Comparison of ENCODE assay signal across 14 cellular contexts in genomic region chr17:16288860-16289571, GRCh38.
DNase-seq lines count a peak whose midpoint lies in the region; ATAC-seq lines count a peak whose summit lies in the region.
"Had no signal": no experiment of that assay in that cellular context is flagged by ENCODE, and none has a peak within 500 bp of the region (broad histone marks: within the 10 kb centered on the region; RNA-seq: fewer than 3 reads in every experiment).

No MANE protein-coding gene starts in this region.

- no peak overlapping the region for H2AFZ ChIP-seq in Karpas-422 (ENCODE audit: low read length)
- H2AFZ ChIP-seq: neural progenitor cell had no signal

- H3K27me3 Mint-ChIP-seq in CD4-positive, alpha-beta memory T cell, result no peaks in the 10 kb centered on the region
- no peaks in the 10 kb centered on the region for H3K27me3 Mint-ChIP-seq in naive B cell

- DNase-seq in CD4-positive, alpha-beta memory T cell, result no peak
- DNase-seq in Karpas-422 (peak; percentile 55), naive B cell (peak; percentile 27), NCI-H446 (lab: John Stamatoyannopoulos, UW) (no peak), left cardiac atrium (no peak)
- DNase-seq in activated CD4-positive, CD25-positive, alpha-beta regulatory T cell (lab: John Stamatoyannopoulos, UW), result no peak
- DNase-seq: activated CD4-positive, alpha-beta T cell treated with anti-CD3 and anti-CD28 coated beads, Interleukin-2, amount 50 U/mL, for 48 hours; body of pancreas; DMS 273 treated with DMSO at 0.1 percent for 48 hours; esophagus squamous epithelium; NCI-H187 treated with DMSO at 0.1 percent for 48 hours had no signal

- H3K27me3 ChIP-seq in CD4-positive, alpha-beta memory T cell (ENCODE audit: insufficient read depth, low read length), result no peaks in the 10 kb centered on the region
- no peaks in the 10 kb centered on the region for H3K27me3 ChIP-seq in Karpas-422 (ENCODE audit: low read length)
- H3K27me3 ChIP-seq: body of pancreas, esophagus squamous epithelium, neural progenitor cell had no signal

- CTCF ChIA-PET in CD4-positive, alpha-beta memory T cell (lab: Charles Lee; ENCODE audit: partially characterized antibody), result interaction anchor here (0.5 to 4.5 kb wide), 5 partner anchors 13 to 75 kb away, joined by 3 to 19 read pairs (median 4); partner anchors contain the start of genes NCOR1 and PIGL

- H3K4me1 Mint-ChIP-seq in CD4-positive, alpha-beta memory T cell, result peaks cover 43 to 62% (median 51%) of the 10 kb centered on the region in 4 donors
- peaks cover 48 to 71% (median 61%) of the 10 kb centered on the region in 3 donors for H3K4me1 Mint-ChIP-seq in naive B cell

- H3K9me3 Mint-ChIP-seq in CD4-positive, alpha-beta memory T cell, result no peaks in the 10 kb centered on the region
- H3K9me3 Mint-ChIP-seq in naive B cell, result no peaks in the 10 kb centered on the region
- H3K9me3 Mint-ChIP-seq: neural progenitor cell had no signal

- peaks cover 4 to 13% of the 10 kb centered on the region in 2 donors for H3K36me3 Mint-ChIP-seq in CD4-positive, alpha-beta memory T cell
- H3K36me3 Mint-ChIP-seq in naive B cell, result no peaks in the 10 kb centered on the region

- no peaks in the 10 kb centered on the region for H4K20me1 ChIP-seq in Karpas-422 (ENCODE audit: insufficient read depth, low read depth, low read length)

- peak overlapping the region; percentile 76 to 99 (median 90) for H3K27ac Mint-ChIP-seq in CD4-positive, alpha-beta memory T cell
- H3K27ac Mint-ChIP-seq in naive B cell, result peak overlapping the region; percentile 40 to 95 (median 80)
- H3K27ac Mint-ChIP-seq: neural progenitor cell had no signal

- POLR2A ChIA-PET in CD4-positive, alpha-beta memory T cell (lab: Charles Lee; ENCODE audit: partially characterized antibody), result interaction anchor here (1.0 to 4.3 kb wide), 3 partner anchors 21 to 91 kb away, joined by 3 to 53 read pairs (median 3); partner anchors contain the start of genes NCOR1 and PIGL

- peak overlapping the region in 5 of 8 donors; percentile 3 to 64 (median 25) for H3K4me3 Mint-ChIP-seq in CD4-positive, alpha-beta memory T cell
- peak overlapping the region; percentile 42 to 91 (median 78) for H3K4me3 Mint-ChIP-seq in naive B cell
- H3K4me3 Mint-ChIP-seq: neural progenitor cell had no signal

- intact Hi-C loops in CD4-positive, alpha-beta memory T cell (cut with micrococcal nuclease), result loop anchor here (5.0 kb wide), 1 partner anchor 63 kb away; the partner anchor contains the start of gene CENPV
- intact Hi-C loops in left cardiac atrium (cut with DNase I), result no loop called here

- H3K4me1 ChIP-seq in CD4-positive, alpha-beta memory T cell (ENCODE audit: insufficient read depth, low read length), result peaks cover 53% of the 10 kb centered on the region
- H3K4me1 ChIP-seq in Karpas-422 (ENCODE audit: low read length), result peaks cover 53% of the 10 kb centered on the region

- H3K4me2 ChIP-seq in Karpas-422 (ENCODE audit: low read depth, low read length, poor library complexity, severe bottlenecking), result peak overlapping the region; percentile 53
- H3K4me2 ChIP-seq: neural progenitor cell had no signal

- no peak overlapping the region for H3K27ac ChIP-seq in CD4-positive, alpha-beta memory T cell (ENCODE audit: low read depth, low read length)
- H3K27ac ChIP-seq in Karpas-422 (ENCODE audit: low read length), result peak overlapping the region; percentile 86
- peak overlapping the region; percentile 13 for H3K27ac ChIP-seq in angular gyrus (ENCODE audit: low read depth, low read length)
- H3K27ac ChIP-seq: neural progenitor cell had no signal

- H3K4me3 ChIP-seq in CD4-positive, alpha-beta memory T cell (ENCODE audit: low read length in 2 of 2), result no peak overlapping the region
- H3K4me3 ChIP-seq in Karpas-422 (ENCODE audit: low read length), result peak overlapping the region; percentile 22; the same call in 1 of the 2 replicates
- H3K4me3 ChIP-seq: body of pancreas, esophagus squamous epithelium, neural progenitor cell had no signal

- no peaks in the 10 kb centered on the region for H3K36me3 ChIP-seq in CD4-positive, alpha-beta memory T cell (ENCODE audit: insufficient read depth, low read length)
- H3K36me3 ChIP-seq in Karpas-422 (ENCODE audit: insufficient read depth, low read length), result no peaks in the 10 kb centered on the region
- H3K36me3 ChIP-seq: esophagus squamous epithelium, neural progenitor cell had no signal

- no peaks in the 10 kb centered on the region for H3K9me2 ChIP-seq in Karpas-422 (replicated peaks; ENCODE audit: insufficient read depth, low read length)

- H3K9ac ChIP-seq in Karpas-422 (ENCODE audit: low read length), result peak overlapping the region; percentile 16; the same call in 1 of the 2 replicates
- H3K9ac ChIP-seq: neural progenitor cell had no signal

- no peak for ATAC-seq in naive B cell (ENCODE audit: low read depth in 2 of 2)
- ATAC-seq in GM21515 (IDR thresholded peaks at IDR 0.05; ENCODE audit: unreplicated experiment), result no peak
- ATAC-seq in left cardiac atrium, result no peak
- ATAC-seq: body of pancreas had no signal

- H3K9me3 ChIP-seq in CD4-positive, alpha-beta memory T cell (ENCODE audit: control insufficient read depth in 1 of 2, low read length in 2 of 2), result no peaks in the 10 kb centered on the region
- H3K9me3 ChIP-seq in Karpas-422 (ENCODE audit: low read length), result no peaks in the 10 kb centered on the region
- H3K9me3 ChIP-seq: body of pancreas, esophagus squamous epithelium had no signal

- peaks cover 5% of the 10 kb centered on the region; the same call in 1 of the 2 replicates for H3K79me2 ChIP-seq in Karpas-422 (ENCODE audit: low read length)

Comparison
In these comparisons a context has a peak if more than half of its experiments do, and no peak if none do; other contexts are left out.
1. DNase-seq: peak in Karpas-422 (single experiment) and naive B cell (single experiment); none in CD4-positive, alpha-beta memory T cell (0 of 5), activated CD4-positive, CD25-positive, alpha-beta regulatory T cell (0 of 4), NCI-H446 (0 of 2) and left cardiac atrium (single experiment).